In genomic region chr3:28587723-28588122, GRCh38 we compare ENCODE assay signal across 37 cellular contexts.
DNase-seq lines count a peak whose midpoint lies in the region; ATAC-seq, FAIRE-seq and TF ChIP-seq lines count a peak whose summit lies in the region.
"Had no signal": no experiment of that assay in that cellular context is flagged by ENCODE, and none has a peak within 500 bp of the region (broad histone marks: within the 10 kb centered on the region; RNA-seq: fewer than 3 reads in every experiment).

No MANE protein-coding gene starts in this region.

- H3K9me3 ChIP-seq in HepG2 (ENCODE audit: low read length) (no peaks in the 10 kb centered on the region), right lobe of liver (no peaks in the 10 kb centered on the region), IMR-90 (ENCODE audit: control insufficient read depth, insufficient read depth, low read length) (no peaks in the 10 kb centered on the region), K562 (replicated peaks; ENCODE audit: control insufficient read depth, insufficient read depth, low read depth, low read length) (no peaks in the 10 kb centered on the region; the same call in 1 of the 2 replicates)
- H3K9me3 ChIP-seq: A549; BE2C; BLaER1; BLaER1 treated with 17β-estradiol and CSF1 and Interleukin-3, amounts not matched to agents 10 nM and 100 nM; Caco-2 had no signal

- H3K56ac ChIP-seq in IMR-90 (ENCODE audit: extremely low read depth, insufficient read depth, low read length): no peak overlapping the region

- dilution Hi-C loops in IMR-90 (cut with HindIII; ENCODE audit: low sequenced_read_pairs, unreplicated experiment): no loop called here

- H3K4ac ChIP-seq in IMR-90 (ENCODE audit: low read depth, low read length): no peak overlapping the region

- H3K4me3 ChIP-seq in HepG2 (replicated peaks in 1 of 3; ENCODE audit: insufficient read depth in 1 of 3, low read depth in 2 of 3, low read length in 3 of 3) (no peak overlapping the region), right lobe of liver (no peak overlapping the region), IMR-90 (ENCODE audit: insufficient read depth, low read depth, low read length) (no peak overlapping the region), K562 (no peak overlapping the region)
- H3K4me3 ChIP-seq: A549; BLaER1; BLaER1 treated with 17β-estradiol and CSF1 and Interleukin-3, amounts not matched to agents 10 nM and 100 nM had no signal

- no peaks in the 10 kb centered on the region for H3K36me3 Mint-ChIP-seq in immature natural killer cell
- H3K36me3 Mint-ChIP-seq: CD14-positive monocyte; CD4-positive, alpha-beta memory T cell; CD4-positive, CD25-positive, alpha-beta regulatory T cell; CD8-positive, alpha-beta memory T cell; CD8-positive, alpha-beta T cell had no signal

- no peak overlapping the region for H4K91ac ChIP-seq in IMR-90 (ENCODE audit: insufficient read depth, low read depth, low read length)

- H3K9me1 ChIP-seq in IMR-90 (ENCODE audit: insufficient read depth, low read length) (no peaks in the 10 kb centered on the region), K562 (ENCODE audit: control insufficient read depth, insufficient read depth, low read length) (no peaks in the 10 kb centered on the region)

- H4K8ac ChIP-seq in IMR-90 (ENCODE audit: low read depth in 2 of 2, low read length in 2 of 2): no peak overlapping the region

- H3K79me2 ChIP-seq in HepG2 (ENCODE audit: insufficient read depth, low read length) (no peaks in the 10 kb centered on the region), K562 (ENCODE audit: control insufficient read depth, insufficient read depth, low read length) (no peaks in the 10 kb centered on the region)

- peaks cover 0 to 4% (median 0%) of the 10 kb centered on the region in 6 donors for H3K9me3 Mint-ChIP-seq in immature natural killer cell
- H3K9me3 Mint-ChIP-seq: CD4-positive, alpha-beta T cell; CD8-positive, alpha-beta T cell had no signal

- intact Hi-C loops in HepG2 (cut with micrococcal nuclease; ENCODE audit: unreplicated experiment) (no loop called here), right lobe of liver (cut with DNase I) (no loop called here), IMR-90 (cut with micrococcal nuclease) (no loop called here), K562 (cut with micrococcal nuclease) (no loop called here)

- BruUV-seq in HepG2 (replicated peaks; lab: Mats Ljungman, UMichigan) (no TSS peak), IMR-90 (replicated peaks; lab: Mats Ljungman, UMichigan) (no TSS peak), K562 (replicated peaks; lab: Mats Ljungman, UMichigan) (no TSS peak)

- in situ Hi-C loops in HepG2 (cut with HindIII; ENCODE audit: extremely low pct_ligation_motif_present, low pct_unique_long_range_greater_than_20kb): no loop called here
- in situ Hi-C loops in IMR-90 (cut with MboI; ENCODE audit: low sequenced_read_pairs): no loop called here
- in situ Hi-C loops in K562 (cut with MboI): no loop called here

- TF ChIP-seq RAD21 in HepG2 (CRISPR knock-in tag; IDR thresholded peaks at IDR 0.05): no peak
- no peak for TF ChIP-seq RAD21 in IMR-90 (IDR thresholded peaks at IDR 0.05; ENCODE audit: low read length)
- TF ChIP-seq RAD21 in Ishikawa (IDR thresholded peaks at IDR 0.05; ENCODE audit: low read depth): no peak
- no peak for TF ChIP-seq RAD21 in K562 (CRISPR knock-in tag; conservative IDR thresholded peaks at IDR 0.05 in 1 of 2, IDR thresholded peaks at IDR 0.05 in 1 of 2)

- H3K4me2 ChIP-seq in HepG2 (ENCODE audit: low read depth, low read length) (no peak overlapping the region), IMR-90 (ENCODE audit: low read depth, low read length) (no peak overlapping the region), K562 (ENCODE audit: insufficient read depth, low read length) (no peak overlapping the region)
- H3K4me2 ChIP-seq: A549; BLaER1; BLaER1 treated with 17β-estradiol and CSF1 and Interleukin-3, amounts not matched to agents 10 nM and 100 nM had no signal

- no peak overlapping the region for H3K14ac ChIP-seq in IMR-90 (replicated peaks; ENCODE audit: low read depth, low read length)

- DNase-seq in HepG2 (ENCODE audit: low spot score): no peak
- DNase-seq in right lobe of liver: no peak
- DNase-seq in IMR-90: no peak
- no peak for DNase-seq in K562 (ENCODE audit: extremely low read depth in 1 of 4, low spot score in 3 of 4)
- DNase-seq in NCI-H2029 (lab: John Stamatoyannopoulos, UW): no peak
- DNase-seq in immature natural killer cell: no peak
- DNase-seq: 8988T; ACHN; AML-193; BE2C; C1 segment of cervical spinal cord; Caco-2; Calu3; CD4-positive, alpha-beta memory T cell; CD4-positive, alpha-beta T cell; CD4-positive, CD25-positive, alpha-beta regulatory T cell; CD8-positive, alpha-beta memory T cell; CD8-positive, alpha-beta T cell; COR-L47; DMS 273 treated with DMSO at 0.1 percent for 48 hours; DMS153; DMS53; DMS79; DMS79 treated with DMSO at 0.1 percent for 48 hours; DND-41; EL had no signal

- no peaks in the 10 kb centered on the region for H3K4me1 ChIP-seq in HepG2 (ENCODE audit: insufficient read depth, low read length)
- H3K4me1 ChIP-seq in right lobe of liver: no peaks in the 10 kb centered on the region
- H3K4me1 ChIP-seq in IMR-90 (ENCODE audit: control insufficient read depth, insufficient read depth, low read length): no peaks in the 10 kb centered on the region
- H3K4me1 ChIP-seq in K562 (replicated peaks in 1 of 2; ENCODE audit: control insufficient read depth in 2 of 2, insufficient read depth in 2 of 2, low read length in 2 of 2): no peaks in the 10 kb centered on the region
- H3K4me1 ChIP-seq: A549; BE2C; BLaER1; BLaER1 treated with 17β-estradiol and CSF1 and Interleukin-3, amounts not matched to agents 10 nM and 100 nM; Caco-2 had no signal

- H3K27me3 Mint-ChIP-seq in immature natural killer cell (ENCODE audit: low read depth in 3 of 3): peaks cover 0 to 2% (median 0%) of the 10 kb centered on the region in 3 donors
- H3K27me3 Mint-ChIP-seq: B cell; CD4-positive, CD25-positive, alpha-beta regulatory T cell had no signal

- no peak overlapping the region for H2BK5ac ChIP-seq in IMR-90 (ENCODE audit: low read depth, low read length, poor library complexity, severe bottlenecking)

- TF ChIP-seq POLR2A in HepG2 (IDR thresholded peaks at IDR 0.05; ENCODE audit: insufficient read depth in 1 of 2, low read depth in 2 of 2, low read length in 2 of 2) (no peak), right lobe of liver (IDR thresholded peaks at IDR 0.05) (no peak), IMR-90 (IDR thresholded peaks at IDR 0.05; ENCODE audit: low read depth, low read length) (no peak), K562 (conservative IDR thresholded peaks at IDR 0.05) (no peak)

- H4K20me1 ChIP-seq in HepG2 (ENCODE audit: insufficient read depth, low read length) (no peaks in the 10 kb centered on the region), IMR-90 (ENCODE audit: insufficient read depth, low read length) (no peaks in the 10 kb centered on the region), K562 (replicated peaks; ENCODE audit: control insufficient read depth, insufficient read depth, low read length) (no peaks in the 10 kb centered on the region)
- H4K20me1 ChIP-seq: BLaER1; BLaER1 treated with 17β-estradiol and CSF1 and Interleukin-3, amounts not matched to agents 10 nM and 100 nM had no signal

- H3K18ac ChIP-seq in IMR-90 (ENCODE audit: low read depth, low read length): no peak overlapping the region

- H2BK15ac ChIP-seq in IMR-90 (ENCODE audit: low read depth, low read length): no peak overlapping the region

- H3K27ac ChIP-seq in HepG2 (ENCODE audit: extremely low read length, insufficient read depth, low read length) (no peak overlapping the region), right lobe of liver (no peak overlapping the region), IMR-90 (ENCODE audit: insufficient read depth, low read length) (no peak overlapping the region), K562 (ENCODE audit: extremely low read depth, low read depth, low read length) (no peak overlapping the region)
- H3K27ac ChIP-seq: 22Rv1; A549; BLaER1; BLaER1 treated with 17β-estradiol and CSF1 and Interleukin-3, amounts not matched to agents 10 nM and 100 nM; C4-2B had no signal

- POLR2A ChIA-PET in HepG2 (lab: Yijun Ruan, JAX) (no interaction called here), IMR-90 (lab: Charles Lee; ENCODE audit: unreplicated experiment) (no interaction called here), K562 (lab: Yijun Ruan, JAX) (no interaction called here)

- H2AK5ac ChIP-seq in IMR-90 (ENCODE audit: low read depth, low read length): no peak overlapping the region

- no peak overlapping the region for H3K9ac ChIP-seq in HepG2 (ENCODE audit: insufficient read depth, low read depth, low read length)
- no peak overlapping the region for H3K9ac ChIP-seq in IMR-90 (ENCODE audit: low read depth, low read length)
- no peak overlapping the region for H3K9ac ChIP-seq in K562 (ENCODE audit: insufficient read depth in 1 of 2, low read depth in 2 of 2, low read length in 2 of 2)
- H3K9ac ChIP-seq: BLaER1; BLaER1 treated with 17β-estradiol and CSF1 and Interleukin-3, amounts not matched to agents 10 nM and 100 nM had no signal

- H2BK20ac ChIP-seq in IMR-90 (ENCODE audit: low read depth, low read length): no peak overlapping the region

- 30% methylated on average over 3 of the region's 3 CpGs for WGBS in HepG2 (ENCODE audit: low lambda C conversion rate)
- 45% methylated on average over 3 of the region's 3 CpGs for WGBS in right lobe of liver (ENCODE audit: insufficient coverage, low coverage, low lambda C conversion rate, missing lambda C conversion rate)
- no CpG with 5 or more reads among the region's 3 CpGs for WGBS in IMR-90 (ENCODE audit: extremely low coverage in 2 of 2, insufficient read length in 1 of 2), 2 experiments
- WGBS in K562 (ENCODE audit: insufficient coverage, low coverage, missing lambda C conversion rate): 7% methylated on average over 3 of the region's 3 CpGs

- H2AK9ac ChIP-seq in IMR-90 (replicated peaks; ENCODE audit: low read depth, low read length, poor library complexity): no peak overlapping the region

- H3K27me3 ChIP-seq in HepG2 (ENCODE audit: control insufficient read depth in 1 of 2, insufficient read depth in 2 of 2, low read length in 2 of 2) (no peaks in the 10 kb centered on the region), right lobe of liver (no peaks in the 10 kb centered on the region), IMR-90 (ENCODE audit: control insufficient read depth, insufficient read depth, low read length) (no peaks in the 10 kb centered on the region), K562 (ENCODE audit: control insufficient read depth in 2 of 2, insufficient read depth in 2 of 2, low read length in 2 of 2) (no peaks in the 10 kb centered on the region)
- H3K27me3 ChIP-seq: BE2C; BLaER1; BLaER1 treated with 17β-estradiol and CSF1 and Interleukin-3, amounts not matched to agents 10 nM and 100 nM had no signal

- TF ChIP-seq CTCF in HepG2 (CRISPR knock-in tag; IDR thresholded peaks at IDR 0.05) (no peak), right lobe of liver (IDR thresholded peaks at IDR 0.05) (no peak), IMR-90 (conservative IDR thresholded peaks at IDR 0.05; ENCODE audit: low read depth, low read length) (no peak), K562 (IDR thresholded peaks at IDR 0.05 in 2 of 3, conservative IDR thresholded peaks at IDR 0.05 in 1 of 3; ENCODE audit: insufficient read depth in 2 of 3, low read depth in 1 of 3, low read length in 3 of 3) (no peak)

- CTCF ChIA-PET in HepG2 (lab: Yijun Ruan, JAX; ENCODE audit: low intra/inter-chr PET ratio, low total read pairs) (no interaction called here), IMR-90 (lab: Yijun Ruan, JAX) (no interaction called here), K562 (lab: Yijun Ruan, JAX; ENCODE audit: low intra/inter-chr PET ratio) (no interaction called here)

- H3K36me3 ChIP-seq in HepG2 (replicated peaks in 1 of 2; ENCODE audit: control insufficient read depth in 1 of 2, insufficient read depth in 2 of 2, low read length in 2 of 2) (no peaks in the 10 kb centered on the region), right lobe of liver (no peaks in the 10 kb centered on the region), IMR-90 (ENCODE audit: control insufficient read depth, insufficient read depth, low read length) (no peaks in the 10 kb centered on the region), K562 (ENCODE audit: control insufficient read depth, insufficient read depth, low read length) (no peaks in the 10 kb centered on the region)
- H3K36me3 ChIP-seq: BE2C; BLaER1; BLaER1 treated with 17β-estradiol and CSF1 and Interleukin-3, amounts not matched to agents 10 nM and 100 nM had no signal

- no peak for ATAC-seq in HepG2
- no peak for ATAC-seq in right lobe of liver
- no peak for ATAC-seq in IMR-90 (ENCODE audit: low read depth)
- ATAC-seq in K562: no peak
- ATAC-seq in GM18502 (IDR thresholded peaks at IDR 0.05; ENCODE audit: poor library complexity, unreplicated experiment): no peak
- ATAC-seq: A549; CD8-positive, alpha-beta T cell had no signal

- no peak overlapping the region for H2AFZ ChIP-seq in HepG2 (ENCODE audit: low read length)
- H2AFZ ChIP-seq in IMR-90 (replicated peaks; ENCODE audit: low read length, poor library complexity): no peak overlapping the region
- no peak overlapping the region for H2AFZ ChIP-seq in K562 (ENCODE audit: low read depth, low read length)

- H3K27ac Mint-ChIP-seq in immature natural killer cell: no peak overlapping the region
- H3K27ac Mint-ChIP-seq: B cell; CD14-positive monocyte; CD4-positive, alpha-beta memory T cell; CD4-positive, alpha-beta T cell; CD4-positive, CD25-positive, alpha-beta regulatory T cell; CD8-positive, alpha-beta memory T cell; CD8-positive, alpha-beta T cell had no signal

- H3K23ac ChIP-seq in IMR-90 (ENCODE audit: low read depth, low read length): no peak overlapping the region

- H3K4me1 Mint-ChIP-seq in immature natural killer cell: no peaks in the 10 kb centered on the region
- H3K4me1 Mint-ChIP-seq: B cell; CD14-positive monocyte; CD4-positive, CD25-positive, alpha-beta regulatory T cell had no signal

- TF ChIP-seq EP300 in HepG2 (IDR thresholded peaks at IDR 0.05; ENCODE audit: low read depth in 2 of 2, low read length in 2 of 2) (no peak), HepG2 (CRISPR knock-in tag; IDR thresholded peaks at IDR 0.05; ENCODE audit: borderline replicate concordance) (no peak), Ishikawa (IDR thresholded peaks at IDR 0.05; ENCODE audit: borderline replicate concordance) (no peak), K562 (IDR thresholded peaks at IDR 0.05; ENCODE audit: low read length) (no peak)

- H3K4me3 Mint-ChIP-seq in immature natural killer cell: no peak overlapping the region
- H3K4me3 Mint-ChIP-seq: B cell; CD14-positive monocyte; CD4-positive, alpha-beta memory T cell; CD4-positive, alpha-beta T cell; CD4-positive, CD25-positive, alpha-beta regulatory T cell; CD8-positive, alpha-beta memory T cell; CD8-positive, alpha-beta T cell had no signal

- no peak for FAIRE-seq in HepG2 (lab: Jason Lieb, UNC)
- no peak for FAIRE-seq in K562 (lab: Jason Lieb, UNC)
- FAIRE-seq: A204.1, A549, D721Med had no signal

- no peak overlapping the region for H2BK120ac ChIP-seq in IMR-90 (ENCODE audit: low read depth, low read length)

- no peak overlapping the region for H4K5ac ChIP-seq in IMR-90 (ENCODE audit: low read depth, low read length)

- no peaks in the 10 kb centered on the region for H3K79me1 ChIP-seq in IMR-90 (ENCODE audit: low read depth in 1 of 2, low read length in 2 of 2)

Comparison
In these comparisons a context has a peak if more than half of its experiments do, and no peak if none do; other contexts are left out.
1. Of the 241 proteins assayed by ChIP-seq in both HepG2 and K562: peak only in HepG2: none; only in K562: none; in both: CEBPB; in neither: 240.